In the genomic region with DNA sequence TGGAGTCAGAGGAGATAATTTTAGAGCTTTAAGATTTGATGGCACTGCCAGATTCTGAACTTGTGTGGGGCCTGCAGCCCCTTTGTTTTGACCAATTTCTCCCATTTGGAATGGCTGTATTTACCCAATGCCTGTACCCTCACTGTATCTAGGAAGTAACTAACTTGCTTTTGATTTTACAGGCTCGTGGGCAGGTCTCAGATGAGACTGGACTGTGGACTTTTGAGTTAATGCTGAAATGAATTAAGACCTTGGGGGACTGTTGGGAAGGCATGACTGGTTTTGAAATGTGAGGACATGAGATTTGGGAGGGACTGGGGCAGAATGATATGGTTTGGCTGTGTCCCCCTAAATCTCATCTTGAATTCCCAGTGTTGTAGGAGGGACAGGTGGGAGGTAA, we compare ENCODE assay signal across 6 cellular contexts. TPM values are rescaled to one million over a fixed set of nuclear protein-coding genes. Genes with fewer than 3 reads are reported as not detected.
DNase-seq lines count a peak whose midpoint lies in the region; ATAC-seq, FAIRE-seq and TF ChIP-seq lines count a peak whose summit lies in the region.
"Not testable (repeated sequence)": the region's sequence is repeated elsewhere in the genome, so short reads cannot be mapped to it uniquely, and the experiment has no call there.

No MANE protein-coding gene starts in this region.

- not testable (repeated sequence) for H2BK120ac ChIP-seq in trophoblast cell (ENCODE audit: insufficient read depth, low read length, poor library complexity)

- H3K14ac ChIP-seq in trophoblast cell (ENCODE audit: low read length), result not testable (repeated sequence)

- peaks cover 27% of the 10 kb centered on the region for H3K36me3 Mint-ChIP-seq in activated CD4-positive, alpha-beta T cell treated with anti-CD3 and anti-CD28 coated beads for 36 hours (ENCODE audit: low read depth)
- H3K36me3 Mint-ChIP-seq in activated naive CD8-positive, alpha-beta T cell treated with anti-CD3 and anti-CD28 coated beads, Interleukin-2, amount 50 U/mL, for 24 hours (ENCODE audit: low read depth), result peaks cover 12% of the 10 kb centered on the region
- peaks cover 29% of the 10 kb centered on the region for H3K36me3 Mint-ChIP-seq in type B pancreatic cell

- H3K4ac ChIP-seq in trophoblast cell (ENCODE audit: low read depth, low read length), result peak overlapping the region; percentile 83

- peak overlapping the region; percentile 55 for H3K4me2 ChIP-seq in HepG2 (ENCODE audit: low read depth, low read length)
- H3K4me2 ChIP-seq in trophoblast cell (ENCODE audit: low read length), result not testable (repeated sequence)

- peak overlapping the region; percentile 1 for H3K27ac Mint-ChIP-seq in activated CD4-positive, alpha-beta T cell treated with anti-CD3 and anti-CD28 coated beads for 36 hours
- H3K27ac Mint-ChIP-seq in activated naive CD8-positive, alpha-beta T cell treated with anti-CD3 and anti-CD28 coated beads, Interleukin-2, amount 50 U/mL, for 24 hours, result peak overlapping the region; percentile 26
- H3K27ac Mint-ChIP-seq in type B pancreatic cell, result peak overlapping the region; percentile 11

- TF ChIP-seq EP300 in HepG2 (IDR thresholded peaks at IDR 0.05; ENCODE audit: low read depth in 2 of 2, low read length in 2 of 2); HepG2 (CRISPR knock-in tag; IDR thresholded peaks at IDR 0.05; ENCODE audit: borderline replicate concordance): not testable (repeated sequence)

- TF ChIP-seq RAD21 in HepG2 (CRISPR knock-in tag; IDR thresholded peaks at IDR 0.05), result not testable (repeated sequence)

- not testable (repeated sequence) for H3K79me1 ChIP-seq in trophoblast cell (ENCODE audit: low read length)

- not testable (repeated sequence) for H4K8ac ChIP-seq in trophoblast cell (ENCODE audit: low read depth, low read length)

- not testable (repeated sequence) for TF ChIP-seq CTCF in HepG2 (CRISPR knock-in tag; IDR thresholded peaks at IDR 0.05); mucosa of descending colon (IDR thresholded peaks at IDR 0.05); type B pancreatic cell (conservative IDR thresholded peaks at IDR 0.05)

- H2AK5ac ChIP-seq in trophoblast cell (ENCODE audit: low read length), result not testable (repeated sequence)

- H3K27me3 ChIP-seq in HepG2 (ENCODE audit: control insufficient read depth in 1 of 2, insufficient read depth in 2 of 2, low read length in 2 of 2); trophoblast cell (ENCODE audit: insufficient read depth, low read length): not testable (repeated sequence)

- H3K4me3 Mint-ChIP-seq in activated CD4-positive, alpha-beta T cell treated with anti-CD3 and anti-CD28 coated beads for 36 hours; activated naive CD8-positive, alpha-beta T cell treated with anti-CD3 and anti-CD28 coated beads, Interleukin-2, amount 50 U/mL, for 24 hours; type B pancreatic cell: not testable (repeated sequence)

- in situ Hi-C loops in HepG2 (cut with HindIII; ENCODE audit: extremely low pct_ligation_motif_present, low pct_unique_long_range_greater_than_20kb), result not testable (repeated sequence)

- H3K79me2 ChIP-seq in HepG2 (ENCODE audit: insufficient read depth, low read length), result peaks cover 99% of the 10 kb centered on the region
- H3K79me2 ChIP-seq in trophoblast cell (ENCODE audit: control insufficient read depth, insufficient read depth, low read length, poor library complexity), result not testable (repeated sequence)

- not testable (repeated sequence) for H3K9me3 ChIP-seq in HepG2 (ENCODE audit: low read length); mucosa of descending colon; trophoblast cell (ENCODE audit: insufficient read depth, low read depth, low read length)

- BruUV-seq in HepG2 (replicated peaks; lab: Mats Ljungman, UMichigan), result not testable (repeated sequence)

- not testable (repeated sequence) for H2AFZ ChIP-seq in HepG2 (ENCODE audit: low read length); trophoblast cell (ENCODE audit: insufficient read depth, low read length, poor library complexity)

- not testable (repeated sequence) for H3K9ac ChIP-seq in HepG2 (ENCODE audit: insufficient read depth, low read depth, low read length); trophoblast cell (ENCODE audit: low read length)

- H4K12ac ChIP-seq in trophoblast cell (ENCODE audit: low read depth, low read length), result not testable (repeated sequence)

- H3K4me3 ChIP-seq in HepG2 (replicated peaks in 1 of 3; ENCODE audit: insufficient read depth in 1 of 3, low read depth in 2 of 3, low read length in 3 of 3); mucosa of descending colon; trophoblast cell (ENCODE audit: low read depth, low read length): not testable (repeated sequence)

- H3K27me3 Mint-ChIP-seq in activated CD4-positive, alpha-beta T cell treated with anti-CD3 and anti-CD28 coated beads for 36 hours; activated naive CD8-positive, alpha-beta T cell treated with anti-CD3 and anti-CD28 coated beads, Interleukin-2, amount 50 U/mL, for 24 hours; type B pancreatic cell: not testable (repeated sequence)

- peaks cover 46% of the 10 kb centered on the region for H3K4me1 Mint-ChIP-seq in activated CD4-positive, alpha-beta T cell treated with anti-CD3 and anti-CD28 coated beads for 36 hours
- peaks cover 41% of the 10 kb centered on the region for H3K4me1 Mint-ChIP-seq in activated naive CD8-positive, alpha-beta T cell treated with anti-CD3 and anti-CD28 coated beads, Interleukin-2, amount 50 U/mL, for 24 hours
- H3K4me1 Mint-ChIP-seq in type B pancreatic cell (ENCODE audit: unreplicated experiment), result peaks cover 23% of the 10 kb centered on the region

- not testable (repeated sequence) for ATAC-seq in activated CD4-positive, alpha-beta T cell treated with anti-CD3 and anti-CD28 coated beads for 36 hours; activated naive CD8-positive, alpha-beta T cell treated with anti-CD3 and anti-CD28 coated beads, Interleukin-2, amount 50 U/mL, for 24 hours
- ATAC-seq in HepG2 (peak; percentile 42; the same call in 2 of the 3 replicates), mucosa of descending colon (peak; percentile 57)

- TF ChIP-seq POLR2A in HepG2 (IDR thresholded peaks at IDR 0.05; ENCODE audit: insufficient read depth in 1 of 2, low read depth in 2 of 2, low read length in 2 of 2), result not testable (repeated sequence)

- FAIRE-seq in HepG2 (lab: Jason Lieb, UNC), result not testable (repeated sequence)

- not testable (repeated sequence) for H3K36me3 ChIP-seq in HepG2 (replicated peaks in 1 of 2; ENCODE audit: control insufficient read depth in 1 of 2, insufficient read depth in 2 of 2, low read length in 2 of 2); mucosa of descending colon (ENCODE audit: low read depth); trophoblast cell (ENCODE audit: control insufficient read depth in 1 of 2, insufficient read depth in 2 of 2, low read length in 2 of 2)

- 15% methylated on average over 1 of the region's 1 CpG for WGBS in HepG2 (ENCODE audit: low lambda C conversion rate)
- no CpG with 5 or more reads among the region's 1 CpG for WGBS in trophoblast cell (ENCODE audit: extremely low coverage, insufficient coverage, insufficient read length)

- not testable (repeated sequence) for H2BK5ac ChIP-seq in trophoblast cell (ENCODE audit: low read depth, low read length, poor library complexity)

- H3K23ac ChIP-seq in trophoblast cell (ENCODE audit: low read length), result not testable (repeated sequence)

- POLR2A ChIA-PET in activated CD4-positive, alpha-beta T cell treated with anti-CD3 and anti-CD28 coated beads for 36 hours (lab: Charles Lee), result not testable (repeated sequence)
- POLR2A ChIA-PET in HepG2 (lab: Yijun Ruan, JAX), result interaction anchor here (0.8 to 1.2 kb wide), 4 partner anchors 9 to 45 kb away, joined by 3 to 6 read pairs (median 4); a partner anchor contains a TSS

- H3K9me3 Mint-ChIP-seq in activated CD4-positive, alpha-beta T cell treated with anti-CD3 and anti-CD28 coated beads for 36 hours (ENCODE audit: low read depth); activated naive CD8-positive, alpha-beta T cell treated with anti-CD3 and anti-CD28 coated beads, Interleukin-2, amount 50 U/mL, for 24 hours: not testable (repeated sequence)
- H3K9me3 Mint-ChIP-seq in type B pancreatic cell, result peaks cover 13% of the 10 kb centered on the region

- DNase-seq in activated CD4-positive, alpha-beta T cell treated with anti-CD3 and anti-CD28 coated beads for 36 hours; activated naive CD8-positive, alpha-beta T cell treated with anti-CD3 and anti-CD28 coated beads, Interleukin-2, amount 50 U/mL, for 24 hours; HepG2 (ENCODE audit: low spot score); mucosa of descending colon; trophoblast cell; type B pancreatic cell (ENCODE audit: extremely low spot score, unreplicated experiment): not testable (repeated sequence)

- H3K4me1 ChIP-seq in HepG2 (ENCODE audit: insufficient read depth, low read length) (peaks cover 80% of the 10 kb centered on the region), mucosa of descending colon (ENCODE audit: low read depth) (peaks cover 30% of the 10 kb centered on the region)
- H3K4me1 ChIP-seq in trophoblast cell (ENCODE audit: control insufficient read depth in 1 of 2, insufficient read depth in 2 of 2, low read length in 2 of 2), result not testable (repeated sequence)

- not testable (repeated sequence) for H3K18ac ChIP-seq in trophoblast cell (ENCODE audit: low read length)

- CTCF ChIA-PET in activated CD4-positive, alpha-beta T cell treated with anti-CD3 and anti-CD28 coated beads for 36 hours (lab: Charles Lee), result interaction anchor here (1.1 kb wide), 1 partner anchor 368 kb away, joined by 3 read pairs; no protein-coding TSS in a partner anchor
- CTCF ChIA-PET in HepG2 (lab: Yijun Ruan, JAX; ENCODE audit: low intra/inter-chr PET ratio, low total read pairs), result not testable (repeated sequence)

- peak overlapping the region; percentile 56 for H3K27ac ChIP-seq in HepG2 (ENCODE audit: extremely low read length, insufficient read depth, low read length)
- H3K27ac ChIP-seq in trophoblast cell (ENCODE audit: low read depth, low read length), result not testable (repeated sequence)

- H4K91ac ChIP-seq in trophoblast cell (ENCODE audit: low read depth, low read length), result not testable (repeated sequence)

- H2BK12ac ChIP-seq in trophoblast cell (ENCODE audit: low read length), result not testable (repeated sequence)

- intact Hi-C loops in activated CD4-positive, alpha-beta T cell treated with anti-CD3 and anti-CD28 coated beads for 36 hours (cut with DNase I, micrococcal nuclease); HepG2 (cut with micrococcal nuclease; ENCODE audit: unreplicated experiment); mucosa of descending colon (cut with DNase I, micrococcal nuclease): not testable (repeated sequence)

- peaks cover 48% of the 10 kb centered on the region for H4K20me1 ChIP-seq in HepG2 (ENCODE audit: insufficient read depth, low read length)

RNA-seq across cellular contexts. Expression of a gene that starts 11.9 kb away (rescaled TPM):
- 10 to 100 TPM; 46.1 to 67.1 TPM for total RNA-seq in activated CD4-positive, alpha-beta T cell treated with anti-CD3 and anti-CD28 coated beads for 36 hours
- total RNA-seq in HepG2 (2016; rRNA removed; fragmentation: Illumina TruSeq; extraction: Trizol), result 166 and 190 TPM in 2 replicates
- total RNA-seq in HepG2 (2016; cell fraction: cytosol; rRNA removed; fragmentation: Illumina TruSeq; extraction: Trizol; ENCODE audit: low read depth), result 66.2 and 84.8 TPM in 2 replicates
- 168 and 184 TPM in 2 replicates for total RNA-seq in HepG2 (2016; cell fraction: insoluble cytoplasmic fraction; rRNA removed; fragmentation: Illumina TruSeq; extraction: Trizol)
- 66.9 and 77.6 TPM in 2 replicates for total RNA-seq in HepG2 (2016; cell fraction: membrane; rRNA removed; fragmentation: Illumina TruSeq; extraction: Trizol)
- 154 and 164 TPM in 2 replicates for total RNA-seq in HepG2 (2016; cell fraction: nucleus; rRNA removed; fragmentation: Illumina TruSeq; extraction: Trizol)
- polyA plus RNA-seq in HepG2 (2011; rRNA removed), result 22.4 and 27.5 TPM in 2 replicates
- polyA plus RNA-seq in HepG2 (2011; cell fraction: cytosol; rRNA removed), result 8.7 and 15.2 TPM in 2 replicates
- 24.3 and 26.2 TPM in 2 replicates for polyA plus RNA-seq in HepG2 (2011; cell fraction: nucleus; rRNA removed)
- polyA plus RNA-seq in HepG2 (2012), result 41.7 and 57.2 TPM in 2 replicates
- 8.6 and 8.9 TPM in 2 replicates for polyA plus RNA-seq in HepG2 (2016; cell fraction: cytosol; fragmentation: Illumina TruSeq; extraction: Trizol; ENCODE audit: low read depth)
- 123 and 132 TPM in 2 replicates for polyA plus RNA-seq in HepG2 (2016; cell fraction: insoluble cytoplasmic fraction; fragmentation: Illumina TruSeq; extraction: Trizol; ENCODE audit: low read depth)
- 19.5 and 20.3 TPM in 2 replicates for polyA plus RNA-seq in HepG2 (2016; cell fraction: membrane; fragmentation: Illumina TruSeq; extraction: Trizol; ENCODE audit: low read depth)
- 156 TPM in 2 replicates for polyA plus RNA-seq in HepG2 (2016; cell fraction: nucleus; fragmentation: Illumina TruSeq; extraction: Trizol; ENCODE audit: insufficient read depth, low read depth)
- polyA minus RNA-seq in HepG2 (2011; rRNA and poly(A)+ RNA removed; ENCODE audit: low replicate concordance), result 16.6 and 17.0 TPM in 2 replicates
- polyA minus RNA-seq in HepG2 (2011; cell fraction: cytosol; rRNA and poly(A)+ RNA removed), result 39.1 and 39.2 TPM in 2 replicates
- 124 and 125 TPM in 2 replicates for polyA minus RNA-seq in HepG2 (2011; cell fraction: nucleus; rRNA and poly(A)+ RNA removed)
- total RNA-seq in mucosa of descending colon, result 100 to 1,000 TPM in 1 of 3 donors, 10 to 100 TPM in 2; 67.9 to 102 (median 99.3) TPM
- polyA plus RNA-seq in trophoblast cell (2013), result 29.6 and 29.8 TPM in 2 replicates
- total RNA-seq in type B pancreatic cell (ENCODE audit: low replicate concordance), result 55.1 and 67.4 TPM in 2 replicates
